ENCODE assay signal across 1 cellular context in genomic region chr16:23149267-23149992, GRCh38.
TF ChIP-seq lines count a peak whose summit lies in the region.

TSS of gene USP31 (minus strand) at chr16:23149452. CDS start at chr16:23149270, 182 bp downstream.

TF ChIP-seq in K562, 482 proteins besides CTCF, POLR2A, EP300 and RAD21 (continued from another document and continues in another):
- no peak for TF ChIP-seq ZNF518B (CRISPR knock-in tag; IDR thresholded peaks at IDR 0.05)
- TF ChIP-seq PTTG1 (tag; IDR thresholded peaks at IDR 0.05; ENCODE audit: low read depth): no peak
- TF ChIP-seq XRCC5 (IDR thresholded peaks at IDR 0.05; ENCODE audit: low read depth, low read length): no peak
- no peak for TF ChIP-seq SRSF9 (IDR thresholded peaks at IDR 0.05; ENCODE audit: borderline replicate concordance, low read depth, low read length)
- TF ChIP-seq, protein P1, sequence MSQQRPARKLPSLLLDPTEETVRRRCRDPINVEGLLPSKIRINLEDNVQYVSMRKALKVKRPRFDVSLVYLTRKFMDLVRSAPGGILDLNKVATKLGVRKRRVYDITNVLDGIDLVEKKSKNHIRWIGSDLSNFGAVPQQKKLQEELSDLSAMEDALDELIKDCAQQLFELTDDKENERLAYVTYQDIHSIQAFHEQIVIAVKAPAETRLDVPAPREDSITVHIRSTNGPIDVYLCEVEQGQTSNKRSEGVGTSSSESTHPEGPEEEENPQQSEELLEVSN (IDR thresholded peaks at IDR 0.05; ENCODE audit: borderline replicate concordance in 1 of 2, extremely low read depth in 1 of 2, insufficient read depth in 1 of 2, insufficient read length in 1 of 2, low read depth in 1 of 2, low read length in 1 of 2, poor library complexity in 1 of 2, severe bottlenecking in 1 of 2): peak in 1 of 2 experiments; percentile 80
- TF ChIP-seq, protein P2, sequence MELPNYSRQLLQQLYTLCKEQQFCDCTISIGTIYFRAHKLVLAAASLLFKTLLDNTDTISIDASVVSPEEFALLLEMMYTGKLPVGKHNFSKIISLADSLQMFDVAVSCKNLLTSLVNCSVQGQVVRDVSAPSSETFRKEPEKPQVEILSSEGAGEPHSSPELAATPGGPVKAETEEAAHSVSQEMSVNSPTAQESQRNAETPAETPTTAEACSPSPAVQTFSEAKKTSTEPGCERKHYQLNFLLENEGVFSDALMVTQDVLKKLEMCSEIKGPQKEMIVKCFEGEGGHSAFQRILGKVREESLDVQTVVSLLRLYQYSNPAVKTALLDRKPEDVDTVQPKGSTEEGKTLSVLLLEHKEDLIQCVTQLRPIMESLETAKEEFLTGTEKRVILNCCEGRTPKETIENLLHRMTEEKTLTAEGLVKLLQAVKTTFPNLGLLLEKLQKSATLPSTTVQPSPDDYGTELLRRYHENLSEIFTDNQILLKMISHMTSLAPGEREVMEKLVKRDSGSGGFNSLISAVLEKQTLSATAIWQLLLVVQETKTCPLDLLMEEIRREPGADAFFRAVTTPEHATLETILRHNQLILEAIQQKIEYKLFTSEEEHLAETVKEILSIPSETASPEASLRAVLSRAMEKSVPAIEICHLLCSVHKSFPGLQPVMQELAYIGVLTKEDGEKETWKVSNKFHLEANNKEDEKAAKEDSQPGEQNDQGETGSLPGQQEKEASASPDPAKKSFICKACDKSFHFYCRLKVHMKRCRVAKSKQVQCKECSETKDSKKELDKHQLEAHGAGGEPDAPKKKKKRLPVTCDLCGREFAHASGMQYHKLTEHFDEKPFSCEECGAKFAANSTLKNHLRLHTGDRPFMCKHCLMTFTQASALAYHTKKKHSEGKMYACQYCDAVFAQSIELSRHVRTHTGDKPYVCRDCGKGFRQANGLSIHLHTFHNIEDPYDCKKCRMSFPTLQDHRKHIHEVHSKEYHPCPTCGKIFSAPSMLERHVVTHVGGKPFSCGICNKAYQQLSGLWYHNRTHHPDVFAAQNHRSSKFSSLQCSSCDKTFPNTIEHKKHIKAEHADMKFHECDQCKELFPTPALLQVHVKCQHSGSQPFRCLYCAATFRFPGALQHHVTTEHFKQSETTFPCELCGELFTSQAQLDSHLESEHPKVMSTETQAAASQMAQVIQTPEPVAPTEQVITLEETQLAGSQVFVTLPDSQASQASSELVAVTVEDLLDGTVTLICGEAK (IDR thresholded peaks at IDR 0.05): peak; percentile 36; the same call in 1 of the 2 replicates
- TF ChIP-seq, protein P2 (CRISPR knock-in tag; IDR thresholded peaks at IDR 0.05): no peak
- TF ChIP-seq, protein P3, sequence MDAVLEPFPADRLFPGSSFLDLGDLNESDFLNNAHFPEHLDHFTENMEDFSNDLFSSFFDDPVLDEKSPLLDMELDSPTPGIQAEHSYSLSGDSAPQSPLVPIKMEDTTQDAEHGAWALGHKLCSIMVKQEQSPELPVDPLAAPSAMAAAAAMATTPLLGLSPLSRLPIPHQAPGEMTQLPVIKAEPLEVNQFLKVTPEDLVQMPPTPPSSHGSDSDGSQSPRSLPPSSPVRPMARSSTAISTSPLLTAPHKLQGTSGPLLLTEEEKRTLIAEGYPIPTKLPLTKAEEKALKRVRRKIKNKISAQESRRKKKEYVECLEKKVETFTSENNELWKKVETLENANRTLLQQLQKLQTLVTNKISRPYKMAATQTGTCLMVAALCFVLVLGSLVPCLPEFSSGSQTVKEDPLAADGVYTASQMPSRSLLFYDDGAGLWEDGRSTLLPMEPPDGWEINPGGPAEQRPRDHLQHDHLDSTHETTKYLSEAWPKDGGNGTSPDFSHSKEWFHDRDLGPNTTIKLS (IDR thresholded peaks at IDR 0.05; ENCODE audit: borderline replicate concordance, low read depth): no peak
- TF ChIP-seq ATF1 (CRISPR knock-in tag; IDR thresholded peaks at IDR 0.05): no peak
- peak; percentile 72 for TF ChIP-seq ATF1 (tag; IDR thresholded peaks at IDR 0.05)
- TF ChIP-seq, protein P4, sequence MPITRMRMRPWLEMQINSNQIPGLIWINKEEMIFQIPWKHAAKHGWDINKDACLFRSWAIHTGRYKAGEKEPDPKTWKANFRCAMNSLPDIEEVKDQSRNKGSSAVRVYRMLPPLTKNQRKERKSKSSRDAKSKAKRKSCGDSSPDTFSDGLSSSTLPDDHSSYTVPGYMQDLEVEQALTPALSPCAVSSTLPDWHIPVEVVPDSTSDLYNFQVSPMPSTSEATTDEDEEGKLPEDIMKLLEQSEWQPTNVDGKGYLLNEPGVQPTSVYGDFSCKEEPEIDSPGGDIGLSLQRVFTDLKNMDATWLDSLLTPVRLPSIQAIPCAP (CRISPR knock-in tag; IDR thresholded peaks at IDR 0.05; ENCODE audit: borderline replicate concordance): no peak
- peak; percentile 75 for TF ChIP-seq ZFP36 (IDR thresholded peaks at IDR 0.05; ENCODE audit: low read depth, low read length, partially characterized antibody)
- TF ChIP-seq NR2F6 (CRISPR knock-in tag; IDR thresholded peaks at IDR 0.05): no peak
- no peak for TF ChIP-seq SIRT6 (IDR thresholded peaks at IDR 0.05; ENCODE audit: low read depth, low read length)
- no peak for TF ChIP-seq SMAD2 (IDR thresholded peaks at IDR 0.05; ENCODE audit: low read depth, low read length)
- no peak for TF ChIP-seq PTBP1 (IDR thresholded peaks at IDR 0.05; ENCODE audit: low read depth, low read length)
- TF ChIP-seq, protein P5, sequence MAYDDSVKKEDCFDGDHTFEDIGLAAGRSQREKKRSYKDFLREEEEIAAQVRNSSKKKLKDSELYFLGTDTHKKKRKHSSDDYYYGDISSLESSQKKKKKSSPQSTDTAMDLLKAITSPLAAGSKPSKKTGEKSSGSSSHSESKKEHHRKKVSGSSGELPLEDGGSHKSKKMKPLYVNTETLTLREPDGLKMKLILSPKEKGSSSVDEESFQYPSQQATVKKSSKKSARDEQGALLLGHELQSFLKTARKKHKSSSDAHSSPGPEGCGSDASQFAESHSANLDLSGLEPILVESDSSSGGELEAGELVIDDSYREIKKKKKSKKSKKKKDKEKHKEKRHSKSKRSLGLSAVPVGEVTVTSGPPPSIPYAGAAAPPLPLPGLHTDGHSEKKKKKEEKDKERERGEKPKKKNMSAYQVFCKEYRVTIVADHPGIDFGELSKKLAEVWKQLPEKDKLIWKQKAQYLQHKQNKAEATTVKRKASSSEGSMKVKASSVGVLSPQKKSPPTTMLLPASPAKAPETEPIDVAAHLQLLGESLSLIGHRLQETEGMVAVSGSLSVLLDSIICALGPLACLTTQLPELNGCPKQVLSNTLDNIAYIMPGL (CRISPR knock-in tag; IDR thresholded peaks at IDR 0.05): 0 out of 2 replicates have a peak, but pooled peaks have one; percentile 27
- no peak for TF ChIP-seq JUNB (CRISPR knock-in tag; conservative IDR thresholded peaks at IDR 0.05)
- peak; percentile 17; the same call in 1 of the 2 replicates for TF ChIP-seq MITF (IDR thresholded peaks at IDR 0.05)
- TF ChIP-seq, protein P6, sequence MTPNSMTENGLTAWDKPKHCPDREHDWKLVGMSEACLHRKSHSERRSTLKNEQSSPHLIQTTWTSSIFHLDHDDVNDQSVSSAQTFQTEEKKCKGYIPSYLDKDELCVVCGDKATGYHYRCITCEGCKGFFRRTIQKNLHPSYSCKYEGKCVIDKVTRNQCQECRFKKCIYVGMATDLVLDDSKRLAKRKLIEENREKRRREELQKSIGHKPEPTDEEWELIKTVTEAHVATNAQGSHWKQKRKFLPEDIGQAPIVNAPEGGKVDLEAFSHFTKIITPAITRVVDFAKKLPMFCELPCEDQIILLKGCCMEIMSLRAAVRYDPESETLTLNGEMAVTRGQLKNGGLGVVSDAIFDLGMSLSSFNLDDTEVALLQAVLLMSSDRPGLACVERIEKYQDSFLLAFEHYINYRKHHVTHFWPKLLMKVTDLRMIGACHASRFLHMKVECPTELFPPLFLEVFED (CRISPR knock-in tag; conservative IDR thresholded peaks at IDR 0.05): 0 out of 2 replicates have a peak, but pooled peaks have one; percentile 38
- no peak for TF ChIP-seq ZNF57 (CRISPR knock-in tag; IDR thresholded peaks at IDR 0.05)
- no peak for TF ChIP-seq FOS (IDR thresholded peaks at IDR 0.05; ENCODE audit: extremely low read depth, insufficient read length)
- TF ChIP-seq NFE2L1 (tag; IDR thresholded peaks at IDR 0.05; ENCODE audit: borderline replicate concordance, low read depth): no peak
- TF ChIP-seq RUNX1 (IDR thresholded peaks at IDR 0.05; ENCODE audit: low read depth): 0 out of 2 replicates have a peak, but pooled peaks have one; percentile 58
- no peak for TF ChIP-seq MCM5 (IDR thresholded peaks at IDR 0.05; ENCODE audit: low read depth)
- peak in 1 of 2 experiments; percentile 83; a peak in 2 of 4 replicates for TF ChIP-seq TEAD1 (CRISPR knock-in tag; IDR thresholded peaks at IDR 0.05)
- TF ChIP-seq ZHX1 (conservative IDR thresholded peaks at IDR 0.05; ENCODE audit: low read length): 0 out of 2 replicates have a peak, but pooled peaks have one; percentile 80
